16 cellular contexts compared by ENCODE assay signal in genomic region chr13:36872621-36873020, GRCh38. TPM values are rescaled to one million over a fixed set of nuclear protein-coding genes. Genes with fewer than 3 reads are reported as not detected.
DNase-seq lines count a peak whose midpoint lies in the region; ATAC-seq and TF ChIP-seq lines count a peak whose summit lies in the region.
"Had no signal": no experiment of that assay in that cellular context is flagged by ENCODE, and none has a peak within 500 bp of the region (broad histone marks: within the 10 kb centered on the region; RNA-seq: fewer than 3 reads in every experiment).

No MANE protein-coding gene starts in this region.

- H3K9me3 ChIP-seq in heart right ventricle = no peaks in the 10 kb centered on the region
- H3K9me3 ChIP-seq in right atrium auricular region = no peaks in the 10 kb centered on the region
- no peaks in the 10 kb centered on the region for H3K9me3 ChIP-seq in upper lobe of right lung
- H3K9me3 ChIP-seq: gastrocnemius medialis had no signal

- no peaks in the 10 kb centered on the region for H3K9me3 Mint-ChIP-seq in activated T-cell treated with anti-CD3 and anti-CD28 coated beads, Interleukin-2, amount 50 U/mL, for 4 hours

- H3K27ac ChIP-seq in heart right ventricle (no peak overlapping the region), right atrium auricular region (no peak overlapping the region), layer of hippocampus (ENCODE audit: low read depth, low read length) (peak overlapping the region; percentile 19), upper lobe of right lung (no peak overlapping the region)
- H3K27ac ChIP-seq: epithelial cell of prostate, gastrocnemius medialis, VCaP had no signal

- ATAC-seq in heart right ventricle (peak in 7 of 8 donors; percentile 25 to 91 (median 65)), upper lobe of right lung (peak; percentile 41), GM19023 (IDR thresholded peaks at IDR 0.05; ENCODE audit: unreplicated experiment) (no peak)
- no peak for ATAC-seq in activated T-cell treated with anti-CD3 and anti-CD28 coated beads, Interleukin-2, amount 50 U/mL, for 4 hours
- ATAC-seq: activated CD8-positive, alpha-beta T cell treated with anti-CD3 and anti-CD28 coated beads, Interleukin-2, amount 10 ng/mL, durations not matched to agents 7 days and 5 days had no signal

- H3K4me1 ChIP-seq in heart right ventricle (no peaks in the 10 kb centered on the region), right atrium auricular region (no peaks in the 10 kb centered on the region), upper lobe of right lung (no peaks in the 10 kb centered on the region)
- H3K4me1 ChIP-seq: gastrocnemius medialis had no signal

- H3K36me3 Mint-ChIP-seq in activated T-cell treated with anti-CD3 and anti-CD28 coated beads, Interleukin-2, amount 50 U/mL, for 4 hours (ENCODE audit: insufficient read depth) = no peaks in the 10 kb centered on the region

- 58 to 69% methylated on average over 10 of the region's 10 CpGs for WGBS in heart right ventricle, 2 donors

- H3K36me3 ChIP-seq in heart right ventricle (peaks cover 0 to 62% (median 0%) of the 10 kb centered on the region in 9 donors), right atrium auricular region (peaks cover 14% of the 10 kb centered on the region), upper lobe of right lung (peaks cover 7% of the 10 kb centered on the region)

- DNase-seq in heart right ventricle = peak in 1 of 2 donors; percentile 19
- DNase-seq in right atrium auricular region (ENCODE audit: low spot score) = no peak
- DNase-seq in cerebellum (ENCODE audit: low spot score) = peak; percentile 3
- no peak for DNase-seq in upper lobe of right lung
- DNase-seq in activated CD4-positive, CD25-positive, alpha-beta regulatory T cell treated with anti-CD3 and anti-CD28 coated beads, Interleukin-2, amount 50 U/mL, for 72 hours = no peak
- no peak for DNase-seq in activated T-cell treated with anti-CD3 and anti-CD28 coated beads, Interleukin-2, amount 50 U/mL, for 4 hours
- DNase-seq: activated CD8-positive, alpha-beta T cell treated with anti-CD3 and anti-CD28 coated beads, Interleukin-2, amount 10 ng/mL, durations not matched to agents 7 days and 5 days; aorta; cortex of kidney; gastrocnemius medialis; GDM1 had no signal

- H3K4me1 Mint-ChIP-seq in activated T-cell treated with anti-CD3 and anti-CD28 coated beads, Interleukin-2, amount 50 U/mL, for 4 hours (ENCODE audit: low read depth) = no peaks in the 10 kb centered on the region

- H3K27me3 ChIP-seq in heart right ventricle (no peaks in the 10 kb centered on the region), right atrium auricular region (no peaks in the 10 kb centered on the region), layer of hippocampus (ENCODE audit: control insufficient read depth, insufficient read depth, low read length) (no peaks in the 10 kb centered on the region), upper lobe of right lung (no peaks in the 10 kb centered on the region)
- H3K27me3 ChIP-seq: gastrocnemius medialis had no signal

- H3K27me3 Mint-ChIP-seq in activated T-cell treated with anti-CD3 and anti-CD28 coated beads, Interleukin-2, amount 50 U/mL, for 4 hours (ENCODE audit: low read depth) = peaks cover 11% of the 10 kb centered on the region

- H3K4me3 ChIP-seq in heart right ventricle (no peak overlapping the region), right atrium auricular region (no peak overlapping the region), upper lobe of right lung (no peak overlapping the region)
- H3K4me3 ChIP-seq: gastrocnemius medialis had no signal

- TF ChIP-seq CTCF in heart right ventricle (IDR thresholded peaks at IDR 0.05) (no peak), right atrium auricular region (IDR thresholded peaks at IDR 0.05) (no peak), upper lobe of right lung (IDR thresholded peaks at IDR 0.05) (no peak)

- intact Hi-C loops in heart right ventricle (cut with DNase I) (no loop called here), upper lobe of right lung (cut with DNase I) (no loop called here)

- H3K4me3 Mint-ChIP-seq in activated T-cell treated with anti-CD3 and anti-CD28 coated beads, Interleukin-2, amount 50 U/mL, for 4 hours = no peak overlapping the region
- H3K4me3 Mint-ChIP-seq: activated CD8-positive, alpha-beta T cell treated with anti-CD3 and anti-CD28 coated beads, Interleukin-2, amount 10 ng/mL, durations not matched to agents 7 days and 5 days had no signal

RNA-seq across cellular contexts. Expression of gene SMAD9, which starts 47.4 kb away (rescaled TPM):
- total RNA-seq in heart right ventricle (1 to 10 TPM; 2.4 to 7.8 (median 3.5) TPM), right atrium auricular region (10 to 100 TPM in 1 of 2 donors, 1 to 10 TPM in 1; 3.2 to 15.6 TPM), cerebellum (20.0 TPM), upper lobe of right lung (21.5 TPM)
- polyA plus RNA-seq in heart right ventricle = 1 to 10 TPM; 1.2 to 1.3 TPM
- not detected for total RNA-seq in activated T-cell treated with anti-CD3 and anti-CD28 coated beads, Interleukin-2, amount 50 U/mL, for 4 hours
- total RNA-seq: activated CD8-positive, alpha-beta T cell treated with anti-CD3 and anti-CD28 coated beads, Interleukin-2, amount 10 ng/mL, durations not matched to agents 7 days and 5 days; mononuclear cell had no signal

RNA-seq across cellular contexts. Expression of gene RFXAP, which starts 53.6 kb away (rescaled TPM):
- 1 to 10 TPM; 2.6 to 6.9 (median 3.9) TPM for total RNA-seq in heart right ventricle
- 1 to 10 TPM; 2.0 to 3.4 TPM for polyA plus RNA-seq in heart right ventricle
- 1 to 10 TPM; 1.7 to 2.2 TPM for total RNA-seq in right atrium auricular region
- 18.0 TPM for total RNA-seq in cerebellum
- total RNA-seq in upper lobe of right lung = 5.3 TPM
- total RNA-seq in activated T-cell treated with anti-CD3 and anti-CD28 coated beads, Interleukin-2, amount 50 U/mL, for 4 hours = 10 to 100 TPM in 2 of 3 donors, 1 to 10 TPM in 1; 9.7 to 10.8 (median 10.4) TPM

Comparison
In these comparisons a context has a peak if more than half of its experiments do, and no peak if none do; other contexts are left out.
1. ATAC-seq: peak in heart right ventricle (7 of 8) and upper lobe of right lung (single experiment); none in activated T-cell treated with anti-CD3 and anti-CD28 coated beads, Interleukin-2, amount 50 U/mL, for 4 hours (0 of 2) and GM19023 (single experiment).